Comparison of ENCODE assay signal across 12 cellular contexts in the genomic region with DNA sequence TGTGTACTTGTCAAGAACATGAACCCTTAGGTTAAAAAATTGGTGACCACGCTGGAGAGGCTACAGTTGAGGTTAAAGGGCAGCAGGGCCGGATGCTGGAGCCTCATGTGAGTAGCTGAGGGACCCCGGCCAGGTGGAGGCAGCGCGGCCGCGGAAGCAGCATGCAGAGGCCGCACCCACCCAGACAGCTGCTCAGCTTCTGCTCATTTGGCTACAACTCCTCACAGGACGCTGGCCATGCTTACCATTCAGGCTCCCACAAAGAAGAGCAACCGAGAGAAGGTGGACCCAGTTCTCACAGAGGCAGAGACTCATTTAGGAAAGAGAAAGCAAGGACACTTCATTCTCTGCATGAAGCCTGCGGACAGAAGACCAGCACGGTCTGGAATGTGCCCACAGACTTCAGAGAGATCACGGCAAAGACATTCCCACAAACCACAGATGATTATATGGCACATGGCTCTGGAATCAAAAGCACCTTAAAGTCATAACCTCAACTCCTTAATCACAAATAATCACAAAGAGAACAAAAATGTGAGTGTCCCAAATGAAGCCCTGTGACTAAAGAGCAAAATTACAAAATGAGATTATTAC.
DNase-seq lines count a peak whose midpoint lies in the region; ATAC-seq, FAIRE-seq and TF ChIP-seq lines count a peak whose summit lies in the region.
"Had no signal": no experiment of that assay in that cellular context is flagged by ENCODE, and none has a peak within 500 bp of the region (broad histone marks: within the 10 kb centered on the region; RNA-seq: fewer than 3 reads in every experiment).

No MANE protein-coding gene starts in this region.

- peaks cover 50% of the 10 kb centered on the region for H3K4me1 Mint-ChIP-seq in activated T-helper 2 cell treated with anti-CD3 and anti-CD28 coated beads, Interferon-gamma antibody, Interleukin-2, Interleukin-4, amounts not matched to agents 10 μg/mL and 5 μg/mL and 100 μg/mL, durations not matched to agents 14 hours and 24 hours and 36 hours (ENCODE audit: low read depth)
- H3K4me1 Mint-ChIP-seq: neural crest cell had no signal

- H3K4me1 ChIP-seq in ACC112 (ENCODE audit: control insufficient read depth, insufficient read depth, low read length, unreplicated experiment): peaks cover 4% of the 10 kb centered on the region
- H3K4me1 ChIP-seq in kidney (ENCODE audit: control insufficient read depth in 1 of 2, insufficient read depth in 1 of 2, low read depth in 1 of 2, low read length in 2 of 2): no peaks in the 10 kb centered on the region
- no peaks in the 10 kb centered on the region for H3K4me1 ChIP-seq in PC-3 (ENCODE audit: insufficient read depth, low read length)

- FAIRE-seq in kidney (lab: Jason Lieb, UNC): no peak

- H3K79me2 ChIP-seq in ACC112 (ENCODE audit: control insufficient read depth, insufficient read depth, low read length, unreplicated experiment): no peaks in the 10 kb centered on the region
- H3K79me2 ChIP-seq in PC-3 (ENCODE audit: low read length): no peaks in the 10 kb centered on the region

- H3K27ac Mint-ChIP-seq in activated T-helper 2 cell treated with anti-CD3 and anti-CD28 coated beads, Interferon-gamma antibody, Interleukin-2, Interleukin-4, amounts not matched to agents 10 μg/mL and 5 μg/mL and 100 μg/mL, durations not matched to agents 14 hours and 24 hours and 36 hours: no peak overlapping the region

- BruUV-seq in PC-3 (replicated peaks; lab: Mats Ljungman, UMichigan): no TSS peak

- H3K4me3 ChIP-seq in ACC112 (ENCODE audit: low read depth, low read length) (no peak overlapping the region), kidney (ENCODE audit: low read length in 2 of 2) (no peak overlapping the region), PC-3 (ENCODE audit: low read length) (no peak overlapping the region)

- H3K9me3 ChIP-seq in kidney (ENCODE audit: control insufficient read depth in 1 of 2, low read length in 2 of 2) (no peaks in the 10 kb centered on the region), PC-3 (ENCODE audit: low read length) (no peaks in the 10 kb centered on the region)

- no peak overlapping the region for H3K4me3 Mint-ChIP-seq in activated T-helper 2 cell treated with anti-CD3 and anti-CD28 coated beads, Interferon-gamma antibody, Interleukin-2, Interleukin-4, amounts not matched to agents 10 μg/mL and 5 μg/mL and 100 μg/mL, durations not matched to agents 14 hours and 24 hours and 36 hours (ENCODE audit: low read depth)
- H3K4me3 Mint-ChIP-seq: brain, neural crest cell had no signal

- H3K27ac ChIP-seq in ACC112 (ENCODE audit: low read depth, low read length) (peak overlapping the region; percentile 8; the same call in 1 of the 2 replicates), kidney (ENCODE audit: low read depth in 2 of 2, low read length in 2 of 2) (no peak overlapping the region), PC-3 (ENCODE audit: low read length) (no peak overlapping the region)
- H3K27ac ChIP-seq: C4-2B had no signal

- H3K36me3 Mint-ChIP-seq in activated T-helper 2 cell treated with anti-CD3 and anti-CD28 coated beads, Interferon-gamma antibody, Interleukin-2, Interleukin-4, amounts not matched to agents 10 μg/mL and 5 μg/mL and 100 μg/mL, durations not matched to agents 14 hours and 24 hours and 36 hours (ENCODE audit: low read depth): peaks cover 12% of the 10 kb centered on the region

- no peaks in the 10 kb centered on the region for H3K9me2 ChIP-seq in PC-3 (replicated peaks; ENCODE audit: low read length)

- H3F3A ChIP-seq in PC-3 (ENCODE audit: low read length, unreplicated experiment): no peaks in the 10 kb centered on the region

- TF ChIP-seq CTCF in kidney (IDR thresholded peaks at IDR 0.05; ENCODE audit: borderline replicate concordance, extremely low read depth, insufficient read depth) (no peak), PC-3 (conservative IDR thresholded peaks at IDR 0.05; ENCODE audit: low read depth, low read length) (no peak)

- POLR2A ChIA-PET in PC-3 (lab: Charles Lee; ENCODE audit: unreplicated experiment): no interaction called here

- no peaks in the 10 kb centered on the region for H3K36me3 ChIP-seq in ACC112 (ENCODE audit: insufficient read depth, low read length)
- H3K36me3 ChIP-seq in kidney (ENCODE audit: control insufficient read depth in 1 of 2, insufficient read depth in 2 of 2, low read length in 2 of 2): no peaks in the 10 kb centered on the region
- no peaks in the 10 kb centered on the region for H3K36me3 ChIP-seq in PC-3 (ENCODE audit: low read depth, low read length)

- intact Hi-C loops in activated T-helper 2 cell treated with anti-CD3 and anti-CD28 coated beads, Interferon-gamma antibody, Interleukin-2, Interleukin-4, amounts not matched to agents 10 μg/mL and 5 μg/mL and 100 μg/mL, durations not matched to agents 14 hours and 24 hours and 36 hours (cut with micrococcal nuclease): no loop called here
- intact Hi-C loops in kidney (cut with DNase I) (no loop called here), PC-3 (cut with micrococcal nuclease) (no loop called here)

- no peaks in the 10 kb centered on the region for H4K20me1 ChIP-seq in PC-3 (ENCODE audit: low read length)

- ATAC-seq in PC-3: no peak

- no peak overlapping the region for H2AFZ ChIP-seq in ACC112 (ENCODE audit: low read length, unreplicated experiment)
- H2AFZ ChIP-seq in PC-3 (ENCODE audit: low read length): no peak overlapping the region

- DNase-seq in H4 (ENCODE audit: low spot score) (peak; percentile 91), kidney (peak; percentile 31), PC-3 (no peak), midbrain (lab: John Stamatoyannopoulos, UW) (no peak)
- peak; percentile 3 for DNase-seq in activated T-helper 2 cell treated with anti-CD3 and anti-CD28 coated beads, Interferon-gamma antibody, Interleukin-2, Interleukin-4, amounts not matched to agents 10 μg/mL and 5 μg/mL and 100 μg/mL, durations not matched to agents 14 hours and 24 hours and 36 hours (ENCODE audit: low spot score)
- DNase-seq in effector CD4-positive, alpha-beta T cell: no peak
- no peak for DNase-seq in stimulated activated naive CD4-positive, alpha-beta T cell treated with Interleukin-2 at 50 U/mL for 16 hours (lab: John Stamatoyannopoulos, UW)
- DNase-seq: NCI-H1092 treated with DMSO at 0.1 percent for 48 hours had no signal

- no peaks in the 10 kb centered on the region for H3K9me3 Mint-ChIP-seq in activated T-helper 2 cell treated with anti-CD3 and anti-CD28 coated beads, Interferon-gamma antibody, Interleukin-2, Interleukin-4, amounts not matched to agents 10 μg/mL and 5 μg/mL and 100 μg/mL, durations not matched to agents 14 hours and 24 hours and 36 hours
- H3K9me3 Mint-ChIP-seq: brain, neural crest cell had no signal

- H3K9ac ChIP-seq in kidney (ENCODE audit: low read length in 2 of 2) (no peak overlapping the region), PC-3 (ENCODE audit: low read length) (no peak overlapping the region)

- CTCF ChIA-PET in PC-3 (lab: Charles Lee): no interaction called here

- no peak overlapping the region for H3K4me2 ChIP-seq in PC-3 (ENCODE audit: low read length)

- H3K27me3 ChIP-seq in ACC112 (ENCODE audit: insufficient read depth, low read length): no peaks in the 10 kb centered on the region
- no peaks in the 10 kb centered on the region for H3K27me3 ChIP-seq in PC-3 (ENCODE audit: low read length)

- H3K27me3 Mint-ChIP-seq in activated T-helper 2 cell treated with anti-CD3 and anti-CD28 coated beads, Interferon-gamma antibody, Interleukin-2, Interleukin-4, amounts not matched to agents 10 μg/mL and 5 μg/mL and 100 μg/mL, durations not matched to agents 14 hours and 24 hours and 36 hours (ENCODE audit: low read depth): no peaks in the 10 kb centered on the region
- H3K27me3 Mint-ChIP-seq: brain had no signal

Comparison
In these comparisons a context has a peak if more than half of its experiments do, and no peak if none do; other contexts are left out.
1. DNase-seq: peak in H4 (single experiment), activated T-helper 2 cell treated with anti-CD3 and anti-CD28 coated beads, Interferon-gamma antibody, Interleukin-2, Interleukin-4, amounts not matched to agents 10 μg/mL and 5 μg/mL and 100 μg/mL, durations not matched to agents 14 hours and 24 hours and 36 hours (single experiment) and kidney (single experiment); none in effector CD4-positive, alpha-beta T cell (single experiment), PC-3 (single experiment), stimulated activated naive CD4-positive, alpha-beta T cell treated with Interleukin-2 at 50 U/mL for 16 hours (single experiment) and midbrain (single experiment).